In genomic region chr13:110411316-110412105, GRCh38 we compare ENCODE assay signal across 9 cellular contexts.
DNase-seq lines count a peak whose midpoint lies in the region; ATAC-seq and FAIRE-seq lines count a peak whose summit lies in the region.
"Had no signal": no experiment of that assay in that cellular context is flagged by ENCODE, and none has a peak within 500 bp of the region (broad histone marks: within the 10 kb centered on the region; RNA-seq: fewer than 3 reads in every experiment).

No MANE protein-coding gene starts in this region.

- no peaks in the 10 kb centered on the region for H3K9me3 ChIP-seq in skeletal muscle satellite cell (replicated peaks; ENCODE audit: low read length)

- peak overlapping the region; percentile 6 for H3K4me2 ChIP-seq in skeletal muscle satellite cell (ENCODE audit: low read length)

- no peak for DNase-seq in epithelial cell of prostate (ENCODE audit: low read depth, low spot score)
- DNase-seq in frontal cortex (ENCODE audit: low spot score in 2 of 2) = no peak
- DNase-seq in NCI-H2029 treated with DMSO at 0.1 percent for 48 hours (lab: John Stamatoyannopoulos, UW) = no peak
- no peak for DNase-seq in NCI-H187 (lab: John Stamatoyannopoulos, UW)
- DNase-seq: SIG-M5 had no signal

- ATAC-seq in GM19043 (IDR thresholded peaks at IDR 0.05; ENCODE audit: low read depth, unreplicated experiment) (peak; percentile 2), HG03442 (IDR thresholded peaks at IDR 0.05; ENCODE audit: unreplicated experiment) (peak; percentile 8), GM18520 (IDR thresholded peaks at IDR 0.05; ENCODE audit: unreplicated experiment) (no peak)

- peaks cover 9% of the 10 kb centered on the region for H3K36me3 ChIP-seq in skeletal muscle satellite cell (ENCODE audit: insufficient read depth, low read length)

- H3K4me1 ChIP-seq in skeletal muscle satellite cell (ENCODE audit: control insufficient read depth, insufficient read depth, low read length) = peaks cover 76% of the 10 kb centered on the region

- H3K27me3 ChIP-seq in skeletal muscle satellite cell (ENCODE audit: control insufficient read depth, insufficient read depth, low read length) = no peaks in the 10 kb centered on the region

- H3K27ac ChIP-seq in epithelial cell of prostate = peak overlapping the region; percentile 16

- H3K4me3 ChIP-seq in skeletal muscle satellite cell (ENCODE audit: low read length) = peak overlapping the region; percentile 25

- peak overlapping the region; percentile 74 for H3K9ac ChIP-seq in skeletal muscle satellite cell (ENCODE audit: low read depth, low read length)

- no peak for FAIRE-seq in frontal cortex (lab: Jason Lieb, UNC)
